In the genomic region with DNA sequence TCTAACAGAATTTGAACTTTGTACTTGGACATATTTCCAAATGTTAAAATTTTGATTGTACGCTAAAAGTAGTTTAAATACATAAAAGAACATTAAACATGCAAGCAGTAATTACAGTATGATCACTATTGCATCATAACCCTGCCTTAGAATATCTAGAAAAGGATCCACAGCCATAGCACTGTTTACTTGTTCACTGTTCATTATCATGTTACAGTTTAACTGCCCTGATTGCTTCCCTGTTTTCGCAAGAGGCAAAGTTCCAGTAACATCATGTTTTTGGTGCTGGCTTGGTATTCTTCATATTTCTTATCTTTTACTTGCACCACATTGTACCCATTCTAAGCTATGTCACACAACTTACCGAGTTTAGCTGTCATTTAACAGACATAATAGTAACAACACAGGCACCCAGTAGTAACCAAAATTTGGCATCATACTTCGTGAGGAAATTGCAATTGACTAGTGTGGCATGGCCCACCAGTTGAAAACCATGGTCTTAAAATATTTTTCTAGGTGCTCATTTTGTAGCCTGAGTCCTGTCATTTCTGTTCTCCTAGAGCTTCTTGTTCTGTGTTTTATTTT, we compare ENCODE assay signal across 17 cellular contexts. TPM values are rescaled to one million over a fixed set of nuclear protein-coding genes. Genes with fewer than 3 reads are reported as not detected.
A peak's percentile ranks its signal among the peaks of the same experiment; 100 is the strongest.
DNase-seq lines count a peak whose midpoint lies in the region; ATAC-seq and TF ChIP-seq lines count a peak whose summit lies in the region.
"Had no signal": no experiment of that assay in that cellular context is flagged by ENCODE, and none has a peak within 500 bp of the region (broad histone marks: within the 10 kb centered on the region; RNA-seq: fewer than 3 reads in every experiment).

No MANE protein-coding gene starts in this region.

- no peaks in the 10 kb centered on the region for H4K20me1 ChIP-seq in GM23248 (ENCODE audit: insufficient read depth)

- H2AFZ ChIP-seq in GM23248, result no peak overlapping the region

- H3K4me3 ChIP-seq in GM23248, result no peak overlapping the region
- no peak overlapping the region for H3K4me3 ChIP-seq in NB4 (ENCODE audit: low read depth, low read length)
- H3K4me3 ChIP-seq in choroid plexus epithelial cell (ENCODE audit: low read depth, low read length), result no peak overlapping the region
- no peak overlapping the region for H3K4me3 ChIP-seq in right lobe of liver
- H3K4me3 ChIP-seq in testis, result no peak overlapping the region
- H3K4me3 ChIP-seq: lung, sigmoid colon, vagina had no signal

- peaks cover 10% of the 10 kb centered on the region for H3K36me3 Mint-ChIP-seq in activated CD4-positive, alpha-beta T cell treated with anti-CD3 and anti-CD28 coated beads for 36 hours (ENCODE audit: low read depth)

- H3F3A ChIP-seq in GM23248 (ENCODE audit: insufficient read depth), result 0 out of 2 replicates have a peak, but pooled peaks cover 12% of the 10 kb centered on the region

- no peaks in the 10 kb centered on the region for H3K9me2 ChIP-seq in GM23248 (ENCODE audit: insufficient read depth)

- no peaks in the 10 kb centered on the region for H3K4me1 Mint-ChIP-seq in activated CD4-positive, alpha-beta T cell treated with anti-CD3 and anti-CD28 coated beads for 36 hours
- H3K4me1 Mint-ChIP-seq: activated CD4-positive, alpha-beta T cell treated with anti-CD3 and anti-CD28 coated beads, Interleukin-2, amount 10 ng/mL, durations not matched to agents 7 days and 5 days; activated naive CD4-positive, alpha-beta T cell treated with anti-CD3 and anti-CD28 coated beads, Interleukin-2, amount 10 ng/mL, durations not matched to agents 7 days and 5 days; B cell had no signal

- H3K27ac Mint-ChIP-seq in activated CD4-positive, alpha-beta T cell treated with anti-CD3 and anti-CD28 coated beads for 36 hours, result no peak overlapping the region
- H3K27ac Mint-ChIP-seq: activated CD4-positive, alpha-beta T cell treated with anti-CD3 and anti-CD28 coated beads, Interleukin-2, amount 10 ng/mL, durations not matched to agents 7 days and 5 days; activated naive CD4-positive, alpha-beta T cell treated with anti-CD3 and anti-CD28 coated beads, Interleukin-2, amount 10 ng/mL, durations not matched to agents 7 days and 5 days; B cell had no signal

- H3K9me3 Mint-ChIP-seq in activated CD4-positive, alpha-beta T cell treated with anti-CD3 and anti-CD28 coated beads for 36 hours (ENCODE audit: low read depth), result no peaks in the 10 kb centered on the region
- H3K9me3 Mint-ChIP-seq: activated CD4-positive, alpha-beta T cell treated with anti-CD3 and anti-CD28 coated beads, Interleukin-2, amount 10 ng/mL, durations not matched to agents 7 days and 5 days; activated naive CD4-positive, alpha-beta T cell treated with anti-CD3 and anti-CD28 coated beads, Interleukin-2, amount 10 ng/mL, durations not matched to agents 7 days and 5 days had no signal

- H3K4me2 ChIP-seq in GM23248 (ENCODE audit: unreplicated experiment), result no peak overlapping the region

- TF ChIP-seq CTCF in NB4 (IDR thresholded peaks at IDR 0.05; ENCODE audit: low read depth, low read length), result no peak
- no peak for TF ChIP-seq CTCF in choroid plexus epithelial cell (conservative IDR thresholded peaks at IDR 0.05; ENCODE audit: low read depth, low read length)
- no peak for TF ChIP-seq CTCF in right lobe of liver (IDR thresholded peaks at IDR 0.05)
- TF ChIP-seq CTCF in testis (IDR thresholded peaks at IDR 0.05), result no peak

- intact Hi-C loops in right lobe of liver (cut with DNase I), result no loop called here
- intact Hi-C loops in activated CD4-positive, alpha-beta T cell treated with anti-CD3 and anti-CD28 coated beads for 36 hours (cut with DNase I, micrococcal nuclease), result no loop called here
- intact Hi-C loops in testis (cut with DNase I; ENCODE audit: low total_unique reads), result no loop called here

- no peaks in the 10 kb centered on the region for H3K27me3 ChIP-seq in GM23248 (replicated peaks; ENCODE audit: insufficient read depth)
- H3K27me3 ChIP-seq in right lobe of liver, result no peaks in the 10 kb centered on the region
- H3K27me3 ChIP-seq in testis, result no peaks in the 10 kb centered on the region
- H3K27me3 ChIP-seq: sigmoid colon, vagina had no signal

- no peak for TF ChIP-seq POLR2A in NB4 (IDR thresholded peaks at IDR 0.05; ENCODE audit: extremely low read depth, insufficient read length)
- no peak for TF ChIP-seq POLR2A in right lobe of liver (IDR thresholded peaks at IDR 0.05)
- no peak for TF ChIP-seq POLR2A in testis (IDR thresholded peaks at IDR 0.05)

- peaks cover 15% of the 10 kb centered on the region for H3K36me3 ChIP-seq in GM23248 (ENCODE audit: low read depth)
- H3K36me3 ChIP-seq in right lobe of liver, result no peaks in the 10 kb centered on the region
- no peaks in the 10 kb centered on the region for H3K36me3 ChIP-seq in testis (ENCODE audit: low read depth, missing control alignments)

- POLR2A ChIA-PET in activated CD4-positive, alpha-beta T cell treated with anti-CD3 and anti-CD28 coated beads for 36 hours (lab: Charles Lee), result no interaction called here

- H3K4me1 ChIP-seq in GM23248 (ENCODE audit: insufficient read depth), result peaks cover 16% of the 10 kb centered on the region; the same call in 1 of the 2 replicates
- peaks cover 0 to 58% (median 9%) of the 10 kb centered on the region in 4 donors for H3K4me1 ChIP-seq in right lobe of liver
- no peaks in the 10 kb centered on the region for H3K4me1 ChIP-seq in testis
- H3K4me1 ChIP-seq: sigmoid colon, vagina had no signal

- in situ Hi-C loops in GM23248 (cut with MboI), result no loop called here

- H3K27ac ChIP-seq in GM23248 (no peak overlapping the region), right lobe of liver (peak overlapping the region; percentile 7 to 61 (median 47)), testis (no peak overlapping the region)
- H3K27ac ChIP-seq: sigmoid colon, vagina had no signal

- H3K79me2 ChIP-seq in GM23248 (ENCODE audit: insufficient read depth), result no peaks in the 10 kb centered on the region

- 97 to 100% methylated on average over 4 of the region's 4 CpGs for WGBS in GM23248 (ENCODE audit: low coverage in 1 of 2, low lambda C conversion rate in 2 of 2, missing lambda C conversion rate in 2 of 2), 2 experiments
- 27% methylated on average over 4 of the region's 4 CpGs for WGBS in right lobe of liver (ENCODE audit: insufficient coverage, low coverage, low lambda C conversion rate, missing lambda C conversion rate)
- WGBS in testis, 2 donors, result 85 to 89% methylated on average over 4 of the region's 4 CpGs

- H3K9me3 ChIP-seq in GM23248 (ENCODE audit: low read depth), result no peaks in the 10 kb centered on the region
- no peaks in the 10 kb centered on the region for H3K9me3 ChIP-seq in right lobe of liver
- H3K9me3 ChIP-seq in testis, result no peaks in the 10 kb centered on the region
- H3K9me3 ChIP-seq: sigmoid colon, vagina had no signal

- peak; percentile 4 for DNase-seq in GM23248
- DNase-seq in NB4 (ENCODE audit: low read depth), result peak; percentile 76
- DNase-seq in choroid plexus epithelial cell (ENCODE audit: low read depth), result peak; percentile 51
- DNase-seq in right lobe of liver, result no peak
- no peak for DNase-seq in NCI-H2081 treated with DMSO at 0.1 percent for 48 hours (lab: John Stamatoyannopoulos, UW)
- no peak for DNase-seq in activated CD4-positive, alpha-beta T cell treated with anti-CD3 and anti-CD28 coated beads for 36 hours
- DNase-seq in testis, result no peak
- DNase-seq in AG08395 (ENCODE audit: low spot score), result no peak
- DNase-seq: activated CD4-positive, alpha-beta T cell treated with anti-CD3 and anti-CD28 coated beads, Interleukin-2, amount 10 ng/mL, durations not matched to agents 7 days and 5 days; activated naive CD4-positive, alpha-beta T cell treated with anti-CD3 and anti-CD28 coated beads, Interleukin-2, amount 10 ng/mL, durations not matched to agents 7 days and 5 days; NCI-H1694 treated with DMSO at 0.1 percent for 48 hours; NCI-H2227 treated with DMSO at 0.1 percent for 48 hours; sigmoid colon; stimulated activated CD4-positive, alpha-beta T cell treated with anti-CD3 and anti-CD28 coated beads, Interleukin-2, amount 100 ng/mL, for 24 hours had no signal

- ATAC-seq in right lobe of liver, result peak; percentile 77 to 87 (median 81)
- no peak for ATAC-seq in activated CD4-positive, alpha-beta T cell treated with anti-CD3 and anti-CD28 coated beads for 36 hours

- H3K27me3 Mint-ChIP-seq in activated CD4-positive, alpha-beta T cell treated with anti-CD3 and anti-CD28 coated beads for 36 hours, result no peaks in the 10 kb centered on the region
- H3K27me3 Mint-ChIP-seq: activated CD4-positive, alpha-beta T cell treated with anti-CD3 and anti-CD28 coated beads, Interleukin-2, amount 10 ng/mL, durations not matched to agents 7 days and 5 days; activated naive CD4-positive, alpha-beta T cell treated with anti-CD3 and anti-CD28 coated beads, Interleukin-2, amount 10 ng/mL, durations not matched to agents 7 days and 5 days; B cell had no signal

- H3K9ac ChIP-seq in GM23248, result no peak overlapping the region

- CTCF ChIA-PET in activated CD4-positive, alpha-beta T cell treated with anti-CD3 and anti-CD28 coated beads for 36 hours (lab: Charles Lee), result interaction anchor here (0.8 kb wide), 1 partner anchor 58 kb away, joined by 3 read pairs; no protein-coding TSS in a partner anchor

- no peak overlapping the region for H3K4me3 Mint-ChIP-seq in activated CD4-positive, alpha-beta T cell treated with anti-CD3 and anti-CD28 coated beads for 36 hours
- H3K4me3 Mint-ChIP-seq: activated CD4-positive, alpha-beta T cell treated with anti-CD3 and anti-CD28 coated beads, Interleukin-2, amount 10 ng/mL, durations not matched to agents 7 days and 5 days; activated naive CD4-positive, alpha-beta T cell treated with anti-CD3 and anti-CD28 coated beads, Interleukin-2, amount 10 ng/mL, durations not matched to agents 7 days and 5 days; B cell had no signal

RNA-seq across cellular contexts. Expression of a gene that starts 13.3 kb away (rescaled TPM):
- total RNA-seq in GM23248 (2014; rRNA removed; shearing (Covaris generic)), result 64.6 and 83.2 TPM in 2 replicates
- 63.8 and 66.1 TPM in 2 replicates for polyA plus RNA-seq in GM23248 (2016; fragmentation: Nextera tagmentation; extraction: Ambion mirVana)
- total RNA-seq in right lobe of liver, result 10 to 100 TPM; 12.9 to 22.4 (median 15.7) TPM
- 10 to 100 TPM; 20.5 to 29.0 TPM for total RNA-seq in activated CD4-positive, alpha-beta T cell treated with anti-CD3 and anti-CD28 coated beads for 36 hours
- total RNA-seq in testis, result 10 to 100 TPM; 79.5 to 92.9 TPM
- polyA plus RNA-seq in testis (ENCODE audit: insufficient read depth, low read depth, low replicate concordance), result 64.2 TPM

RNA-seq across cellular contexts. Expression of a gene that starts 13.5 kb away (rescaled TPM):
- 21.4 and 23.3 TPM in 2 replicates for total RNA-seq in GM23248 (2014; rRNA removed; shearing (Covaris generic))
- polyA plus RNA-seq in GM23248 (2016; fragmentation: Nextera tagmentation; extraction: Ambion mirVana) (18.9 and 26.8 TPM in 2 replicates), testis (ENCODE audit: insufficient read depth, low read depth, low replicate concordance) (37.6 TPM)
- total RNA-seq in right lobe of liver (10 to 100 TPM; 11.4 to 37.6 (median 18.4) TPM), testis (10 to 100 TPM; 54.8 to 63.4 TPM)
- 10 to 100 TPM; 24.5 to 24.8 TPM for total RNA-seq in activated CD4-positive, alpha-beta T cell treated with anti-CD3 and anti-CD28 coated beads for 36 hours

Comparison
In these comparisons a context has a peak if more than half of its experiments do, and no peak if none do; other contexts are left out.
1. DNase-seq: peak in GM23248 (single experiment), NB4 (single experiment) and choroid plexus epithelial cell (single experiment); none in right lobe of liver (0 of 3), NCI-H2081 treated with DMSO at 0.1 percent for 48 hours (single experiment), activated CD4-positive, alpha-beta T cell treated with anti-CD3 and anti-CD28 coated beads for 36 hours (single experiment), testis (single experiment) and AG08395 (single experiment).
2. H3K27ac ChIP-seq: peak in right lobe of liver (3 of 3); none in GM23248 (single experiment) and testis (0 of 2).